ENCODE assay signal across 30 cellular contexts in the genomic region with DNA sequence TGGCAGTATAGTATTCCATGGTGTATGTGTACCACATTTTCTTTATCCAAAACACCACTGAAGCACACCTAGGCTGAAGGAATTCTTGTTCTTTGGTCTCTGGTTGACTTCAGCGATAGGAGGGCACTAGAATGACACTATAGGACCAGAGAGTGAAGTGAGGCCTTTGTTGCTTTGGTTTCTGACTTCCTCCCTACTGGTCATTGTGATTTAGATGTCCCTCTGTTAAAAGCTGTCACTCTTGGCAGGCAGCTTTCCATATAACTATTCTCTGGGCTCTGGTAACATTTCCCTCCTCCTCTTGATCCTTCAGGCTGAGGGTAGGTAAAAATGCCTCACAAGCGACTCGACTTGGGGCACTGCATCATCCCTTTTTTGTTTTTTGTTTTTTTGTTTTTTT.
"Had no signal": no experiment of that assay in that cellular context is flagged by ENCODE, and none has a peak within 500 bp of the region (broad histone marks: within the 10 kb centered on the region; RNA-seq: fewer than 3 reads in every experiment).

No MANE protein-coding gene starts in this region.

- H3K27me3 Mint-ChIP-seq: type B pancreatic cell had no signal

- H3K9ac ChIP-seq: neural progenitor cell had no signal

- ATAC-seq: heart right ventricle; left colon; left lung; lower lobe of right lung; naive thymus-derived CD8-positive, alpha-beta T cell; right lobe of liver; stimulated activated naive B cell treated with anti-CD40 and anti-IgM and Interleukin-4, amounts not matched to agents 10 μg/mL and 1 μg/mL and 100 μg/mL, for 72 hours; stimulated activated naive CD8-positive, alpha-beta T cell treated with anti-CD3 and anti-CD28 coated beads, Interleukin-15, Interleukin-2, amounts not matched to agents 100 U/mL and 50 U/mL, for 24 hours had no signal

- H3K4me3 Mint-ChIP-seq: immature natural killer cell; naive thymus-derived CD8-positive, alpha-beta T cell; nephron; neural progenitor cell; stimulated activated naive B cell treated with anti-CD40 and anti-IgM and Interleukin-4, amounts not matched to agents 10 μg/mL and 1 μg/mL and 100 μg/mL, for 72 hours; type B pancreatic cell had no signal

- DNase-seq: heart right ventricle; immature natural killer cell; kidney; left colon; left lung; lower lobe of right lung; mammary epithelial cell; mesenchymal stem cell; naive thymus-derived CD8-positive, alpha-beta T cell; occipital lobe; ovary; right lobe of liver; stimulated activated CD4-positive, alpha-beta T cell treated with anti-CD3 and anti-CD28 coated beads, Interleukin-1b, Interleukin-23, amount 100 ng/mL, for 48 hours; stimulated activated CD4-positive, alpha-beta T cell treated with anti-CD3 and anti-CD28 coated beads, Interleukin-2, amount 100 ng/mL, for 48 hours; stimulated activated CD4-positive, alpha-beta T cell treated with anti-CD3 and anti-CD28 coated beads, Interleukin-4, amount 100 ng/mL, for 4 hours; stimulated activated CD8-positive, alpha-beta memory T cell treated with anti-CD3 and anti-CD28 coated beads, Interleukin-4, amount 100 ng/mL, for 48 hours; stimulated activated naive B cell treated with anti-CD40 and anti-IgM and Interleukin-4, amounts not matched to agents 10 μg/mL and 1 μg/mL and 100 μg/mL, for 72 hours; stimulated activated naive CD8-positive, alpha-beta T cell treated with anti-CD3 and anti-CD28 coated beads, Interleukin-15, Interleukin-2, amounts not matched to agents 100 U/mL and 50 U/mL, for 24 hours; stomach; testis; thyroid gland; uterus had no signal

- H3K27me3 ChIP-seq: hepatocyte, left lung, ovary, right atrium auricular region, right lobe of liver, testis, thyroid gland, uterus had no signal

- H3K36me3 Mint-ChIP-seq: immature natural killer cell; naive thymus-derived CD8-positive, alpha-beta T cell; neural progenitor cell; stimulated activated naive B cell treated with anti-CD40 and anti-IgM and Interleukin-4, amounts not matched to agents 10 μg/mL and 1 μg/mL and 100 μg/mL, for 72 hours; type B pancreatic cell had no signal

- H3K4me1 Mint-ChIP-seq: immature natural killer cell; naive thymus-derived CD8-positive, alpha-beta T cell; nephron; stimulated activated naive B cell treated with anti-CD40 and anti-IgM and Interleukin-4, amounts not matched to agents 10 μg/mL and 1 μg/mL and 100 μg/mL, for 72 hours had no signal

- H3K27ac Mint-ChIP-seq: immature natural killer cell; naive thymus-derived CD8-positive, alpha-beta T cell; nephron; neural progenitor cell; progenitor cell of endocrine pancreas; stimulated activated naive B cell treated with anti-CD40 and anti-IgM and Interleukin-4, amounts not matched to agents 10 μg/mL and 1 μg/mL and 100 μg/mL, for 72 hours; type B pancreatic cell had no signal

- H3K4me1 ChIP-seq: heart right ventricle, left lung, lower lobe of right lung, right atrium auricular region, right lobe of liver, stomach, testis, thyroid gland, uterus had no signal

- H3K4me3 ChIP-seq: heart right ventricle, hepatocyte, left lung, lower lobe of right lung, neural progenitor cell, ovary, right atrium auricular region, right lobe of liver, smooth muscle cell, stomach, testis, thyroid gland, uterus had no signal

- H3K9me3 Mint-ChIP-seq: naive thymus-derived CD8-positive, alpha-beta T cell; nephron; neural progenitor cell; stimulated activated naive B cell treated with anti-CD40 and anti-IgM and Interleukin-4, amounts not matched to agents 10 μg/mL and 1 μg/mL and 100 μg/mL, for 72 hours; type B pancreatic cell had no signal

- H3K4me2 ChIP-seq: hepatocyte, neural progenitor cell, smooth muscle cell had no signal

- H3K36me3 ChIP-seq: heart right ventricle, left lung, lower lobe of right lung, neural progenitor cell, neutrophil, ovary, right atrium auricular region, right lobe of liver, stomach, thyroid gland, uterus had no signal

- H3K9me3 ChIP-seq: left lung, lower lobe of right lung, neutrophil, ovary, right atrium auricular region, right lobe of liver, stomach, testis, thyroid gland, uterus had no signal

- H3K27ac ChIP-seq: heart right ventricle, hepatocyte, left lung, lower lobe of right lung, neural progenitor cell, neutrophil, ovary, right atrium auricular region, right lobe of liver, stomach, testis, thyroid gland, uterus had no signal
